In the genomic region with DNA sequence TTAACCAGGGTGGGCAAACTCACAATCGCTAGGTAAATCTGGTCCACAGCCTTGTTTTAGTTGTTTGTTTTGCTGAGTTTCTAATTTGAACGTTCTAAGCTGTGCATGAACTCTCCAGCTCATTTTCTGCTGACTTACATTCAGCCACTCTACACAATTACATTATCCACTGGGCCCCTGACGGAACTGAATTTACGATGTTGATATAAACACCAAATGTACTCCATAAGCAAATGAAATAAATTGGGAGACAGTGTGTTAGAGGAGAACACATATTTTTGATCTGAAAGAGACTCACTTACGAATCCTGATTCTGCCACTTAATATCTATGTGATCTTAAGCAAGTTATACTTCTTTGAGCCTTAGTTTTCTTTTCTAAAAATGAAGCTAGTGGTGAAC, we compare ENCODE assay signal across 23 cellular contexts.
A peak's percentile ranks its signal among the peaks of the same experiment; 100 is the strongest.
DNase-seq lines count a peak whose midpoint lies in the region; ATAC-seq and TF ChIP-seq lines count a peak whose summit lies in the region.
"Had no signal": no experiment of that assay in that cellular context is flagged by ENCODE, and none has a peak within 500 bp of the region (broad histone marks: within the 10 kb centered on the region; RNA-seq: fewer than 3 reads in every experiment).

No MANE protein-coding gene starts in this region.

- H3K36me3 Mint-ChIP-seq in mesothelial cell of epicardium, result no peaks in the 10 kb centered on the region
- H3K36me3 Mint-ChIP-seq: CD14-positive monocyte; CD4-positive, alpha-beta memory T cell; CD4-positive, CD25-positive, alpha-beta regulatory T cell had no signal

- H3K27ac Mint-ChIP-seq in mesothelial cell of epicardium, result no peak overlapping the region
- H3K27ac Mint-ChIP-seq: CD14-positive monocyte; CD4-positive, alpha-beta memory T cell; CD4-positive, CD25-positive, alpha-beta regulatory T cell; CD8-positive, alpha-beta memory T cell had no signal

- H3K4me3 Mint-ChIP-seq in mesothelial cell of epicardium, result no peak overlapping the region
- H3K4me3 Mint-ChIP-seq: CD14-positive monocyte; CD4-positive, alpha-beta memory T cell; CD4-positive, CD25-positive, alpha-beta regulatory T cell; CD8-positive, alpha-beta memory T cell had no signal

- no peaks in the 10 kb centered on the region for H3K27me3 Mint-ChIP-seq in mesothelial cell of epicardium (ENCODE audit: low read depth)
- H3K27me3 Mint-ChIP-seq: CD4-positive, CD25-positive, alpha-beta regulatory T cell; CD8-positive, alpha-beta memory T cell had no signal

- H3K9me3 Mint-ChIP-seq in mesothelial cell of epicardium, result peaks cover 21% of the 10 kb centered on the region

- DNase-seq in HEK293T (ENCODE audit: extremely low spot score), result no peak
- DNase-seq in GM03348 (ENCODE audit: low spot score), result no peak
- no peak for DNase-seq in stimulated activated naive CD8-positive, alpha-beta T cell treated with anti-CD3 and anti-CD28 coated beads, Interleukin-15, Interleukin-2, amounts not matched to agents 100 U/mL and 50 U/mL, for 24 hours
- DNase-seq in mesothelial cell of epicardium (ENCODE audit: low spot score in 2 of 2, unreplicated experiment in 2 of 2), result no peak
- DNase-seq: 8988T; ACHN; BE2C; C1 segment of cervical spinal cord; CD4-positive, alpha-beta memory T cell; CD4-positive, CD25-positive, alpha-beta regulatory T cell; CD8-positive, alpha-beta memory T cell; COR-L47; DMS 273 treated with DMSO at 0.1 percent for 48 hours; DMS153; DMS53; DMS79; DND-41; EL; GDM1 had no signal

- H3K4me1 Mint-ChIP-seq in mesothelial cell of epicardium, result peaks cover 3% of the 10 kb centered on the region
- H3K4me1 Mint-ChIP-seq: CD14-positive monocyte; CD4-positive, alpha-beta memory T cell; CD4-positive, CD25-positive, alpha-beta regulatory T cell; CD8-positive, alpha-beta memory T cell had no signal

- POLR2A ChIA-PET in HEK293T (lab: Yijun Ruan, JAX), result no interaction called here

- CTCF ChIA-PET in HEK293T (lab: Yijun Ruan, JAX), result interaction anchor here (0.6 kb wide), 1 partner anchor 13 kb away, joined by 4 read pairs; no protein-coding TSS in a partner anchor

- peak overlapping the region; percentile 20 for H3K27ac ChIP-seq in 22Rv1
- H3K27ac ChIP-seq in VCaP, result peak overlapping the region; percentile 74
- H3K27ac ChIP-seq: BLaER1 had no signal

- no peak for ATAC-seq in stimulated activated naive CD8-positive, alpha-beta T cell treated with anti-CD3 and anti-CD28 coated beads, Interleukin-15, Interleukin-2, amounts not matched to agents 100 U/mL and 50 U/mL, for 24 hours

- TF ChIP-seq CTCF in 22Rv1 (IDR thresholded peaks at IDR 0.05) (no peak), VCaP (conservative IDR thresholded peaks at IDR 0.05) (no peak), mesothelial cell of epicardium (IDR thresholded peaks at IDR 0.05; ENCODE audit: unreplicated experiment) (no peak)

TF ChIP-seq in HEK293T, 16 proteins besides CTCF, POLR2A, EP300 and RAD21:
- TF ChIP-seq L3MBTL2 (conservative IDR thresholded peaks at IDR 0.05) (no peak), ARNT (IDR thresholded peaks at IDR 0.05) (no peak), FOXA1 (IDR thresholded peaks at IDR 0.05) (no peak), HDGF (IDR thresholded peaks at IDR 0.05; ENCODE audit: borderline replicate concordance) (no peak)
- TF ChIP-seq, protein P1, sequence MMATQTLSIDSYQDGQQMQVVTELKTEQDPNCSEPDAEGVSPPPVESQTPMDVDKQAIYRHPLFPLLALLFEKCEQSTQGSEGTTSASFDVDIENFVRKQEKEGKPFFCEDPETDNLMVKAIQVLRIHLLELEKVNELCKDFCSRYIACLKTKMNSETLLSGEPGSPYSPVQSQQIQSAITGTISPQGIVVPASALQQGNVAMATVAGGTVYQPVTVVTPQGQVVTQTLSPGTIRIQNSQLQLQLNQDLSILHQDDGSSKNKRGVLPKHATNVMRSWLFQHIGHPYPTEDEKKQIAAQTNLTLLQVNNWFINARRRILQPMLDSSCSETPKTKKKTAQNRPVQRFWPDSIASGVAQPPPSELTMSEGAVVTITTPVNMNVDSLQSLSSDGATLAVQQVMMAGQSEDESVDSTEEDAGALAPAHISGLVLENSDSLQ (IDR thresholded peaks at IDR 0.05), result peak; percentile 65
